ENCODE assay signal across 18 cellular contexts in the genomic region with DNA sequence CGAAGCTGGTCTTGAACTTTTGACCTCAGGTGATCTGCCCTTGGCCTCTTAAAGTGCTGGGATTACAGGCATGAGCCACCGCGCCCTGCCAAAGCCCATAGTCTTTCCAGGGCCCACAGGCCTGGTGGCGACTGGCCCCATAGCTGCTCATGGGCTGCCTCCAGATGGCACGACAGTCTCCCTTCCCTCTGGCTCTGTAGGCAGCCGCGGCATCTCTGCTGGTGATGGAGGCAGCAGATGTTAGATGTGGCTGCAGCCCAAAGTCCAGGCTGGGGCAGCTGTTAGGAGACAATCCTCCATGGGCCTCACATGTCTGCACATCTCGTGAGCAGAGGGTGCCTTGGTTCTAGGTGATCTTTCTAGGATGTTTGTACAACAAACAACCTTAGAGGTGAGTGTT.
DNase-seq lines count a peak whose midpoint lies in the region; ATAC-seq and TF ChIP-seq lines count a peak whose summit lies in the region.
"Had no signal": no experiment of that assay in that cellular context is flagged by ENCODE, and none has a peak within 500 bp of the region (broad histone marks: within the 10 kb centered on the region; RNA-seq: fewer than 3 reads in every experiment).

No MANE protein-coding gene starts in this region.

- CTCF ChIA-PET in activated naive CD4-positive, alpha-beta T cell treated with anti-CD3 and anti-CD28 coated beads, Interleukin-2, amount 10 ng/mL, durations not matched to agents 7 days and 5 days (lab: Charles Lee) = interaction anchor here (0.6 kb wide), 1 partner anchor 99 kb away, joined by 3 read pairs; no protein-coding TSS in a partner anchor

- H3K4me1 Mint-ChIP-seq in activated naive CD4-positive, alpha-beta T cell treated with anti-CD3 and anti-CD28 coated beads, Interleukin-2, amount 10 ng/mL, durations not matched to agents 7 days and 5 days = peaks cover 18% of the 10 kb centered on the region
- H3K4me1 Mint-ChIP-seq in mesothelial cell of epicardium = peaks cover 1% of the 10 kb centered on the region

- peak overlapping the region; percentile 42 for H3K27ac Mint-ChIP-seq in activated naive CD4-positive, alpha-beta T cell treated with anti-CD3 and anti-CD28 coated beads, Interleukin-2, amount 10 ng/mL, durations not matched to agents 7 days and 5 days
- no peak overlapping the region for H3K27ac Mint-ChIP-seq in activated naive CD4-positive, alpha-beta T cell treated with anti-CD3 and anti-CD28 coated beads, Interleukin-2, amount 50 U/mL, for 72 hours
- no peak overlapping the region for H3K27ac Mint-ChIP-seq in mesothelial cell of epicardium
- H3K27ac Mint-ChIP-seq: CD8-positive, alpha-beta memory T cell had no signal

- H3K27me3 Mint-ChIP-seq in activated naive CD4-positive, alpha-beta T cell treated with anti-CD3 and anti-CD28 coated beads, Interleukin-2, amount 10 ng/mL, durations not matched to agents 7 days and 5 days = peaks cover 17% of the 10 kb centered on the region
- H3K27me3 Mint-ChIP-seq in mesothelial cell of epicardium (ENCODE audit: low read depth) = peaks cover 1% of the 10 kb centered on the region

- no peak for ATAC-seq in activated naive CD4-positive, alpha-beta T cell treated with anti-CD3 and anti-CD28 coated beads, Interleukin-2, amount 50 U/mL, for 72 hours
- ATAC-seq in HG02973 (IDR thresholded peaks at IDR 0.05; ENCODE audit: unreplicated experiment) = no peak

- no peaks in the 10 kb centered on the region for H3K36me3 Mint-ChIP-seq in activated naive CD4-positive, alpha-beta T cell treated with anti-CD3 and anti-CD28 coated beads, Interleukin-2, amount 10 ng/mL, durations not matched to agents 7 days and 5 days
- no peaks in the 10 kb centered on the region for H3K36me3 Mint-ChIP-seq in activated naive CD4-positive, alpha-beta T cell treated with anti-CD3 and anti-CD28 coated beads, Interleukin-2, amount 50 U/mL, for 72 hours
- no peaks in the 10 kb centered on the region for H3K36me3 Mint-ChIP-seq in mesothelial cell of epicardium
- H3K36me3 Mint-ChIP-seq: CD8-positive, alpha-beta memory T cell had no signal

- no peak for TF ChIP-seq CTCF in mesothelial cell of epicardium (IDR thresholded peaks at IDR 0.05; ENCODE audit: unreplicated experiment)

- no peaks in the 10 kb centered on the region for H3K9me3 Mint-ChIP-seq in activated naive CD4-positive, alpha-beta T cell treated with anti-CD3 and anti-CD28 coated beads, Interleukin-2, amount 10 ng/mL, durations not matched to agents 7 days and 5 days
- H3K9me3 Mint-ChIP-seq in activated naive CD4-positive, alpha-beta T cell treated with anti-CD3 and anti-CD28 coated beads, Interleukin-2, amount 50 U/mL, for 72 hours = no peaks in the 10 kb centered on the region
- H3K9me3 Mint-ChIP-seq in mesothelial cell of epicardium = no peaks in the 10 kb centered on the region
- H3K9me3 Mint-ChIP-seq: CD8-positive, alpha-beta memory T cell had no signal

- no peak for DNase-seq in activated naive CD4-positive, alpha-beta T cell treated with anti-CD3 and anti-CD28 coated beads, Interleukin-2, amount 10 ng/mL, durations not matched to agents 7 days and 5 days
- DNase-seq in activated naive CD4-positive, alpha-beta T cell treated with anti-CD3 and anti-CD28 coated beads, Interleukin-2, amount 50 U/mL, for 72 hours (ENCODE audit: low spot score in 2 of 2) = no peak
- peak; percentile 3 for DNase-seq in NCI-H446 treated with DMSO at 0.1 percent for 48 hours (lab: John Stamatoyannopoulos, UW)
- peak; percentile 23 for DNase-seq in myocyte (ENCODE audit: low read depth)
- DNase-seq in stimulated activated naive CD4-positive, alpha-beta T cell (lab: John Stamatoyannopoulos, UW) = no peak
- DNase-seq in mesothelial cell of epicardium (ENCODE audit: low spot score in 2 of 2, unreplicated experiment in 2 of 2) = no peak
- DNase-seq: Calu3; CD8-positive, alpha-beta memory T cell; GF-D8; Karpas-422; NCI-H1417; NCI-H1930; NCI-H345; NCI-H526 treated with DMSO at 0.1 percent for 48 hours; PC-9; RPMI8226; SW 1271 had no signal

- no peak overlapping the region for H3K4me3 Mint-ChIP-seq in activated naive CD4-positive, alpha-beta T cell treated with anti-CD3 and anti-CD28 coated beads, Interleukin-2, amount 10 ng/mL, durations not matched to agents 7 days and 5 days
- H3K4me3 Mint-ChIP-seq in mesothelial cell of epicardium = no peak overlapping the region
- H3K4me3 Mint-ChIP-seq: CD8-positive, alpha-beta memory T cell had no signal

Comparison
In these comparisons a context has a peak if more than half of its experiments do, and no peak if none do; other contexts are left out.
1. DNase-seq: peak in NCI-H446 treated with DMSO at 0.1 percent for 48 hours (single experiment) and myocyte (single experiment); none in activated naive CD4-positive, alpha-beta T cell treated with anti-CD3 and anti-CD28 coated beads, Interleukin-2, amount 10 ng/mL, durations not matched to agents 7 days and 5 days (single experiment), activated naive CD4-positive, alpha-beta T cell treated with anti-CD3 and anti-CD28 coated beads, Interleukin-2, amount 50 U/mL, for 72 hours (0 of 2), stimulated activated naive CD4-positive, alpha-beta T cell (0 of 6) and mesothelial cell of epicardium (0 of 2).